ENCODE assay signal across 1 cellular context in the genomic region with DNA sequence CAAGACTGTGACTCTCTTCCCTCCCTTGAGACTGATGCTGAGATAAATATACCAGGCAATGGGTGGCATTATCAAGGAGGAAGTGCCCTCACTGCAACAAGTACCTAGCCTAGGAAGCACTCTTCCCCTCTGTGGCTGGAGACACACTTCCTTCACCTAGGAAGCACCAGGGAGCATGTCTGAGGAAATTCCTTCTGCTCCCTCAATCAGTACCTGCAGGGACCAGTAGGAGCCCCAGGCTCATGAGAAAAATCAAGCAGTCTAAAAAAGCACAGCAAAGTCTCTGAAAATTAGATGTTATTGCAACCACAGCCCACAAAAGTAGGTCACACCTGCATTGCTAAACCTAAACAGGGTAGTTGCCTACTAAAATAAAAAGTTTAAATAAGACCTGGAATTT.
TF ChIP-seq lines count a peak whose summit lies in the region.

No MANE protein-coding gene starts in this region.

TF ChIP-seq in HepG2, 621 proteins besides CTCF, POLR2A, EP300 and RAD21 (continued from another document):
- TF ChIP-seq, protein P1, sequence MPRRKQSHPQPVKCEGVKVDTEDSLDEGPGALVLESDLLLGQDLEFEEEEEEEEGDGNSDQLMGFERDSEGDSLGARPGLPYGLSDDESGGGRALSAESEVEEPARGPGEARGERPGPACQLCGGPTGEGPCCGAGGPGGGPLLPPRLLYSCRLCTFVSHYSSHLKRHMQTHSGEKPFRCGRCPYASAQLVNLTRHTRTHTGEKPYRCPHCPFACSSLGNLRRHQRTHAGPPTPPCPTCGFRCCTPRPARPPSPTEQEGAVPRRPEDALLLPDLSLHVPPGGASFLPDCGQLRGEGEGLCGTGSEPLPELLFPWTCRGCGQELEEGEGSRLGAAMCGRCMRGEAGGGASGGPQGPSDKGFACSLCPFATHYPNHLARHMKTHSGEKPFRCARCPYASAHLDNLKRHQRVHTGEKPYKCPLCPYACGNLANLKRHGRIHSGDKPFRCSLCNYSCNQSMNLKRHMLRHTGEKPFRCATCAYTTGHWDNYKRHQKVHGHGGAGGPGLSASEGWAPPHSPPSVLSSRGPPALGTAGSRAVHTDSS (CRISPR knock-in tag; conservative IDR thresholded peaks at IDR 0.05): no peak
